In the genomic region with DNA sequence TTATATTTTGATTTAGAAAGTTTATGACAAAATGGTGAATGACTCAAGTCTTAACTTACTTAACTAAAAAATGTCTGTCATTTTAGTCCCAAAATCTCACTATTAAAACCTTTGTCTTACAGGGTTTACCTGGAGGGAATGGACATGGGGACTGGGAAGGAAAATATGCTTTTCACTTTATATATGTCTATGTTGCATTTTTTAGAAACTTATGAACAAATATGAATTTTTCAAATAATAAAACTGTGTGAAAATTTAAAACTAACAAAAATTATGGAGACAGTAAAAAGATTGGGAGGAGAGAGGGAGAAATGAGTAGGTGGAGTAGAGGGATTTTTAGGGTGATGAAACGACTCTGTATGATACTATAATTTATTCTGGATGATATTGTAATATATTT, we compare ENCODE assay signal across 35 cellular contexts. TPM values are rescaled to one million over a fixed set of nuclear protein-coding genes. Genes with fewer than 3 reads are reported as not detected.
DNase-seq lines count a peak whose midpoint lies in the region; ATAC-seq, FAIRE-seq and TF ChIP-seq lines count a peak whose summit lies in the region.
"Had no signal": no experiment of that assay in that cellular context is flagged by ENCODE, and none has a peak within 500 bp of the region (broad histone marks: within the 10 kb centered on the region; RNA-seq: fewer than 3 reads in every experiment).

No MANE protein-coding gene starts in this region.

- H2AFZ ChIP-seq in HepG2 (ENCODE audit: low read length): no peak overlapping the region
- no peak overlapping the region for H2AFZ ChIP-seq in IMR-90 (replicated peaks; ENCODE audit: low read length, poor library complexity)
- no peak overlapping the region for H2AFZ ChIP-seq in K562 (ENCODE audit: low read depth, low read length)

- ATAC-seq in HepG2 (no peak), right lobe of liver (no peak), IMR-90 (ENCODE audit: low read depth) (no peak), K562 (no peak), GM21390 (IDR thresholded peaks at IDR 0.05; ENCODE audit: unreplicated experiment) (no peak)
- ATAC-seq: A549; CD8-positive, alpha-beta T cell had no signal

- TF ChIP-seq RAD21 in HepG2 (CRISPR knock-in tag; IDR thresholded peaks at IDR 0.05) (no peak), IMR-90 (IDR thresholded peaks at IDR 0.05; ENCODE audit: low read length) (no peak), K562 (CRISPR knock-in tag; conservative IDR thresholded peaks at IDR 0.05 in 1 of 2, IDR thresholded peaks at IDR 0.05 in 1 of 2) (no peak)

- POLR2A ChIA-PET in HepG2 (lab: Yijun Ruan, JAX) (no interaction called here), IMR-90 (lab: Charles Lee; ENCODE audit: unreplicated experiment) (no interaction called here), K562 (lab: Yijun Ruan, JAX) (no interaction called here)

- no peak overlapping the region for H2AK9ac ChIP-seq in IMR-90 (replicated peaks; ENCODE audit: low read depth, low read length, poor library complexity)

- no peaks in the 10 kb centered on the region for H3K4me1 ChIP-seq in HepG2 (ENCODE audit: insufficient read depth, low read length)
- no peaks in the 10 kb centered on the region for H3K4me1 ChIP-seq in right lobe of liver
- H3K4me1 ChIP-seq in IMR-90 (ENCODE audit: control insufficient read depth, insufficient read depth, low read length): no peaks in the 10 kb centered on the region
- H3K4me1 ChIP-seq in K562 (replicated peaks in 1 of 2; ENCODE audit: control insufficient read depth in 2 of 2, insufficient read depth in 2 of 2, low read length in 2 of 2): no peaks in the 10 kb centered on the region
- H3K4me1 ChIP-seq: A549; BLaER1; BLaER1 treated with 17β-estradiol and CSF1 and Interleukin-3, amounts not matched to agents 10 nM and 100 nM had no signal

- TF ChIP-seq POLR2A in HepG2 (IDR thresholded peaks at IDR 0.05; ENCODE audit: insufficient read depth in 1 of 2, low read depth in 2 of 2, low read length in 2 of 2): no peak
- TF ChIP-seq POLR2A in right lobe of liver (IDR thresholded peaks at IDR 0.05): no peak
- TF ChIP-seq POLR2A in IMR-90 (IDR thresholded peaks at IDR 0.05; ENCODE audit: low read depth, low read length): no peak
- no peak for TF ChIP-seq POLR2A in K562 (conservative IDR thresholded peaks at IDR 0.05)

- H2BK20ac ChIP-seq in IMR-90 (ENCODE audit: low read depth, low read length): no peak overlapping the region

- H2BK5ac ChIP-seq in IMR-90 (ENCODE audit: low read depth, low read length, poor library complexity, severe bottlenecking): no peak overlapping the region

- CTCF ChIA-PET in HepG2 (lab: Yijun Ruan, JAX; ENCODE audit: low intra/inter-chr PET ratio, low total read pairs): no interaction called here
- CTCF ChIA-PET in IMR-90 (lab: Yijun Ruan, JAX): no interaction called here
- CTCF ChIA-PET in K562 (lab: Yijun Ruan, JAX; ENCODE audit: low intra/inter-chr PET ratio): no interaction called here

- intact Hi-C loops in HepG2 (cut with micrococcal nuclease; ENCODE audit: unreplicated experiment) (no loop called here), right lobe of liver (cut with DNase I) (no loop called here), IMR-90 (cut with micrococcal nuclease) (no loop called here), K562 (cut with micrococcal nuclease) (no loop called here)

- no peaks in the 10 kb centered on the region for H3K79me2 ChIP-seq in HepG2 (ENCODE audit: insufficient read depth, low read length)
- no peaks in the 10 kb centered on the region for H3K79me2 ChIP-seq in K562 (ENCODE audit: control insufficient read depth, insufficient read depth, low read length)

- no peak overlapping the region for H3K23ac ChIP-seq in IMR-90 (ENCODE audit: low read depth, low read length)

- H3K9me3 ChIP-seq in HepG2 (ENCODE audit: low read length): no peaks in the 10 kb centered on the region
- H3K9me3 ChIP-seq in right lobe of liver: no peaks in the 10 kb centered on the region
- H3K9me3 ChIP-seq in IMR-90 (ENCODE audit: control insufficient read depth, insufficient read depth, low read length): no peaks in the 10 kb centered on the region
- H3K9me3 ChIP-seq in K562 (replicated peaks; ENCODE audit: control insufficient read depth, insufficient read depth, low read depth, low read length): no peaks in the 10 kb centered on the region
- H3K9me3 ChIP-seq: A549, BE2C, Caco-2 had no signal

- no peak overlapping the region for H3K9ac ChIP-seq in HepG2 (ENCODE audit: insufficient read depth, low read depth, low read length)
- H3K9ac ChIP-seq in IMR-90 (ENCODE audit: low read depth, low read length): no peak overlapping the region
- H3K9ac ChIP-seq in K562 (ENCODE audit: insufficient read depth in 1 of 2, low read depth in 2 of 2, low read length in 2 of 2): no peak overlapping the region
- H3K9ac ChIP-seq: BLaER1; BLaER1 treated with 17β-estradiol and CSF1 and Interleukin-3, amounts not matched to agents 10 nM and 100 nM had no signal

- peaks cover 1 to 5% of the 10 kb centered on the region in 2 experiments; a peak in 3 of 4 replicates for H3K79me1 ChIP-seq in IMR-90 (ENCODE audit: low read depth in 1 of 2, low read length in 2 of 2)

- DNase-seq in HepG2 (ENCODE audit: low spot score) (no peak), right lobe of liver (no peak), IMR-90 (no peak), K562 (ENCODE audit: extremely low read depth in 1 of 4, low spot score in 3 of 4) (no peak)
- DNase-seq in activated naive CD4-positive, alpha-beta T cell treated with Interleukin-2 at 50 U/mL for 16 hours: no peak
- DNase-seq: 8988T; ACHN; AML-193; BE2C; C1 segment of cervical spinal cord; Caco-2; Calu3; CD4-positive, alpha-beta memory T cell; CD4-positive, alpha-beta T cell; CD4-positive, CD25-positive, alpha-beta regulatory T cell; CD8-positive, alpha-beta memory T cell; CD8-positive, alpha-beta T cell; COR-L47; DMS 273 treated with DMSO at 0.1 percent for 48 hours; DMS153; DMS53; DMS79; DMS79 treated with DMSO at 0.1 percent for 48 hours; DND-41; EL had no signal

- no peak overlapping the region for H3K56ac ChIP-seq in IMR-90 (ENCODE audit: extremely low read depth, insufficient read depth, low read length)

- H3K18ac ChIP-seq in IMR-90 (ENCODE audit: low read depth, low read length): no peak overlapping the region

- no TSS peak for BruUV-seq in HepG2 (replicated peaks; lab: Mats Ljungman, UMichigan)
- BruUV-seq in IMR-90 (replicated peaks; lab: Mats Ljungman, UMichigan): no TSS peak
- BruUV-seq in K562 (replicated peaks; lab: Mats Ljungman, UMichigan): no TSS peak

- no peak overlapping the region for H4K8ac ChIP-seq in IMR-90 (ENCODE audit: low read depth in 2 of 2, low read length in 2 of 2)

- no peak overlapping the region for H3K27ac ChIP-seq in HepG2 (ENCODE audit: extremely low read length, insufficient read depth, low read length)
- no peak overlapping the region for H3K27ac ChIP-seq in right lobe of liver
- no peak overlapping the region for H3K27ac ChIP-seq in IMR-90 (ENCODE audit: insufficient read depth, low read length)
- no peak overlapping the region for H3K27ac ChIP-seq in K562 (ENCODE audit: extremely low read depth, low read depth, low read length)
- H3K27ac ChIP-seq: 22Rv1; A549; BLaER1; BLaER1 treated with 17β-estradiol and CSF1 and Interleukin-3, amounts not matched to agents 10 nM and 100 nM; C4-2B had no signal

- no peak overlapping the region for H3K14ac ChIP-seq in IMR-90 (replicated peaks; ENCODE audit: low read depth, low read length)

- H2AK5ac ChIP-seq in IMR-90 (ENCODE audit: low read depth, low read length): no peak overlapping the region

- no peak for TF ChIP-seq CTCF in HepG2 (CRISPR knock-in tag; IDR thresholded peaks at IDR 0.05)
- TF ChIP-seq CTCF in right lobe of liver (IDR thresholded peaks at IDR 0.05): no peak
- TF ChIP-seq CTCF in IMR-90 (conservative IDR thresholded peaks at IDR 0.05; ENCODE audit: low read depth, low read length): no peak
- TF ChIP-seq CTCF in K562 (IDR thresholded peaks at IDR 0.05 in 2 of 3, conservative IDR thresholded peaks at IDR 0.05 in 1 of 3; ENCODE audit: insufficient read depth in 2 of 3, low read depth in 1 of 3, low read length in 3 of 3): no peak

- dilution Hi-C loops in IMR-90 (cut with HindIII; ENCODE audit: low sequenced_read_pairs, unreplicated experiment): no loop called here

- H4K5ac ChIP-seq in IMR-90 (ENCODE audit: low read depth, low read length): no peak overlapping the region

- no peak overlapping the region for H3K4ac ChIP-seq in IMR-90 (ENCODE audit: low read depth, low read length)

- no peaks in the 10 kb centered on the region for H3K9me1 ChIP-seq in IMR-90 (ENCODE audit: insufficient read depth, low read length)
- H3K9me1 ChIP-seq in K562 (ENCODE audit: control insufficient read depth, insufficient read depth, low read length): no peaks in the 10 kb centered on the region

- H3K4me2 ChIP-seq in HepG2 (ENCODE audit: low read depth, low read length): no peak overlapping the region
- H3K4me2 ChIP-seq in IMR-90 (ENCODE audit: low read depth, low read length): no peak overlapping the region
- H3K4me2 ChIP-seq in K562 (ENCODE audit: insufficient read depth, low read length): no peak overlapping the region
- H3K4me2 ChIP-seq: A549; BLaER1; BLaER1 treated with 17β-estradiol and CSF1 and Interleukin-3, amounts not matched to agents 10 nM and 100 nM had no signal

- in situ Hi-C loops in HepG2 (cut with HindIII; ENCODE audit: extremely low pct_ligation_motif_present, low pct_unique_long_range_greater_than_20kb): no loop called here
- in situ Hi-C loops in IMR-90 (cut with MboI; ENCODE audit: low sequenced_read_pairs): no loop called here
- in situ Hi-C loops in K562 (cut with MboI): no loop called here

- WGBS in HepG2 (ENCODE audit: low lambda C conversion rate): 20% methylated on average over 1 of the region's 1 CpG
- WGBS in right lobe of liver (ENCODE audit: insufficient coverage, low coverage, low lambda C conversion rate, missing lambda C conversion rate): 75% methylated on average over 1 of the region's 1 CpG
- WGBS in IMR-90 (ENCODE audit: extremely low coverage in 2 of 2, insufficient read length in 1 of 2), 2 experiments: 100% methylated on average over 1 of the region's 1 CpG; no CpG with 5 or more reads in 1 of the 2 experiments
- WGBS in K562 (ENCODE audit: insufficient coverage, low coverage, missing lambda C conversion rate): 22% methylated on average over 1 of the region's 1 CpG

- no peaks in the 10 kb centered on the region for H4K20me1 ChIP-seq in HepG2 (ENCODE audit: insufficient read depth, low read length)
- no peaks in the 10 kb centered on the region for H4K20me1 ChIP-seq in IMR-90 (ENCODE audit: insufficient read depth, low read length)
- no peaks in the 10 kb centered on the region for H4K20me1 ChIP-seq in K562 (replicated peaks; ENCODE audit: control insufficient read depth, insufficient read depth, low read length)
- H4K20me1 ChIP-seq: BLaER1; BLaER1 treated with 17β-estradiol and CSF1 and Interleukin-3, amounts not matched to agents 10 nM and 100 nM had no signal

- no peak for FAIRE-seq in HepG2 (lab: Jason Lieb, UNC)
- FAIRE-seq in K562 (lab: Jason Lieb, UNC): no peak
- FAIRE-seq: A204.1, A549, D721Med had no signal

- H4K91ac ChIP-seq in IMR-90 (ENCODE audit: insufficient read depth, low read depth, low read length): no peak overlapping the region

- H3K27me3 ChIP-seq in HepG2 (ENCODE audit: control insufficient read depth in 1 of 2, insufficient read depth in 2 of 2, low read length in 2 of 2) (no peaks in the 10 kb centered on the region), right lobe of liver (peaks cover 0 to 8% of the 10 kb centered on the region in 2 donors), IMR-90 (ENCODE audit: control insufficient read depth, insufficient read depth, low read length) (no peaks in the 10 kb centered on the region), K562 (ENCODE audit: control insufficient read depth in 2 of 2, insufficient read depth in 2 of 2, low read length in 2 of 2) (no peaks in the 10 kb centered on the region)
- H3K27me3 ChIP-seq: BE2C; BLaER1; BLaER1 treated with 17β-estradiol and CSF1 and Interleukin-3, amounts not matched to agents 10 nM and 100 nM had no signal

- H3K4me3 ChIP-seq in HepG2 (replicated peaks in 1 of 3; ENCODE audit: insufficient read depth in 1 of 3, low read depth in 2 of 3, low read length in 3 of 3): no peak overlapping the region
- no peak overlapping the region for H3K4me3 ChIP-seq in right lobe of liver
- no peak overlapping the region for H3K4me3 ChIP-seq in IMR-90 (ENCODE audit: insufficient read depth, low read depth, low read length)
- H3K4me3 ChIP-seq in K562: no peak overlapping the region
- H3K4me3 ChIP-seq: A549; BLaER1; BLaER1 treated with 17β-estradiol and CSF1 and Interleukin-3, amounts not matched to agents 10 nM and 100 nM had no signal

- TF ChIP-seq EP300 in HepG2 (IDR thresholded peaks at IDR 0.05; ENCODE audit: low read depth in 2 of 2, low read length in 2 of 2) (no peak), HepG2 (CRISPR knock-in tag; IDR thresholded peaks at IDR 0.05; ENCODE audit: borderline replicate concordance) (no peak), K562 (IDR thresholded peaks at IDR 0.05; ENCODE audit: low read length) (no peak)

- no peak overlapping the region for H2BK120ac ChIP-seq in IMR-90 (ENCODE audit: low read depth, low read length)

- H2BK15ac ChIP-seq in IMR-90 (ENCODE audit: low read depth, low read length): no peak overlapping the region

- H3K36me3 ChIP-seq in HepG2 (replicated peaks in 1 of 2; ENCODE audit: control insufficient read depth in 1 of 2, insufficient read depth in 2 of 2, low read length in 2 of 2) (no peaks in the 10 kb centered on the region), right lobe of liver (no peaks in the 10 kb centered on the region), IMR-90 (ENCODE audit: control insufficient read depth, insufficient read depth, low read length) (0 out of 2 replicates have a peak, but pooled peaks cover 1% of the 10 kb centered on the region), K562 (ENCODE audit: control insufficient read depth, insufficient read depth, low read length) (no peaks in the 10 kb centered on the region)
- H3K36me3 ChIP-seq: BE2C; BLaER1; BLaER1 treated with 17β-estradiol and CSF1 and Interleukin-3, amounts not matched to agents 10 nM and 100 nM had no signal

RNA-seq across cellular contexts. Expression of a gene that starts 6.2 kb away (rescaled TPM):
- total RNA-seq in HepG2 (2016; rRNA removed; fragmentation: Illumina TruSeq; extraction: Trizol): 0.11 TPM in 1 of 2 replicates, not detected in the other
- total RNA-seq in HepG2 (2016; cell fraction: cytosol; rRNA removed; fragmentation: Illumina TruSeq; extraction: Trizol; ENCODE audit: low read depth): not detected in 2 replicates
- 0.18 and 0.26 TPM in 2 replicates for total RNA-seq in HepG2 (2016; cell fraction: insoluble cytoplasmic fraction; rRNA removed; fragmentation: Illumina TruSeq; extraction: Trizol)
- total RNA-seq in HepG2 (2016; cell fraction: membrane; rRNA removed; fragmentation: Illumina TruSeq; extraction: Trizol): 0.21 TPM in 1 of 2 replicates, not detected in the other
- total RNA-seq in HepG2 (2016; cell fraction: nucleus; rRNA removed; fragmentation: Illumina TruSeq; extraction: Trizol): not detected in 2 replicates
- polyA plus RNA-seq in HepG2 (2011; rRNA removed): 0.13 TPM in 2 replicates
- polyA plus RNA-seq in HepG2 (2011; cell fraction: cytosol; rRNA removed): 0.12 and 0.13 TPM in 2 replicates
- 0.09 TPM in 1 of 2 replicates, not detected in the other for polyA plus RNA-seq in HepG2 (2011; cell fraction: nucleus; rRNA removed)
- 0.17 and 0.20 TPM in 2 replicates for polyA plus RNA-seq in HepG2 (2012)
- polyA plus RNA-seq in HepG2 (2016; cell fraction: cytosol; fragmentation: Illumina TruSeq; extraction: Trizol; ENCODE audit: low read depth): not detected in 2 replicates
- not detected in 2 replicates for polyA plus RNA-seq in HepG2 (2016; cell fraction: insoluble cytoplasmic fraction; fragmentation: Illumina TruSeq; extraction: Trizol; ENCODE audit: low read depth)
- not detected in 2 replicates for polyA plus RNA-seq in HepG2 (2016; cell fraction: membrane; fragmentation: Illumina TruSeq; extraction: Trizol; ENCODE audit: low read depth)
- not detected in 2 replicates for polyA plus RNA-seq in HepG2 (2016; cell fraction: nucleus; fragmentation: Illumina TruSeq; extraction: Trizol; ENCODE audit: insufficient read depth, low read depth)
- not detected in 2 replicates for polyA minus RNA-seq in HepG2 (2011; rRNA and poly(A)+ RNA removed; ENCODE audit: low replicate concordance)
- not detected in 2 replicates for polyA minus RNA-seq in HepG2 (2011; cell fraction: cytosol; rRNA and poly(A)+ RNA removed)
- polyA minus RNA-seq in HepG2 (2011; cell fraction: nucleus; rRNA and poly(A)+ RNA removed): not detected in 2 replicates
- total RNA-seq in right lobe of liver: under 1 TPM in 2 of 6 experiments, not detected in 4; 0.20 to 0.43 TPM
- total RNA-seq in IMR-90 (2012; rRNA removed): 35.0 and 44.4 TPM in 2 replicates
- polyA plus RNA-seq in IMR-90 (2012; rRNA removed): 34.7 and 35.1 TPM in 2 replicates
- 26.9 and 31.0 TPM in 2 replicates for polyA plus RNA-seq in IMR-90 (2012; cell fraction: cytosol; rRNA removed)
- 5.1 and 15.3 TPM in 2 replicates for polyA plus RNA-seq in IMR-90 (2012; cell fraction: nucleus; rRNA removed; ENCODE audit: low replicate concordance)
- total RNA-seq in K562 (2011; cell fraction: chromatin; rRNA removed; ENCODE audit: low replicate concordance): not detected in 2 replicates
- not detected in 2 replicates for total RNA-seq in K562 (2011; cell fraction: nucleolus; rRNA removed)
- not detected in 2 replicates for total RNA-seq in K562 (2011; cell fraction: nucleoplasm; rRNA removed)
- not detected in 2 replicates for total RNA-seq in K562 (2014; rRNA removed)
- 0.11 and 0.16 TPM in 2 replicates for total RNA-seq in K562 (2014; rRNA removed; fragmentation: Illumina TruSeq; extraction: Trizol)
- total RNA-seq in K562 (2015; rRNA removed; fragmentation: Illumina TruSeq; extraction: Trizol): 0.15 TPM in 1 of 2 replicates, not detected in the other
- total RNA-seq in K562 (2021): 0.31 and 0.35 TPM in 2 replicates
- polyA plus RNA-seq in K562 (2011; rRNA removed): 0.11 and 0.14 TPM in 2 replicates
- polyA plus RNA-seq in K562 (2011; cell fraction: cytosol; rRNA removed): 0.07 and 0.12 TPM in 2 replicates
- not detected in 2 replicates for polyA plus RNA-seq in K562 (2011; cell fraction: nucleus; rRNA removed)
- 0.07 and 0.17 TPM in 2 replicates for polyA plus RNA-seq in K562 (2012)
- polyA plus RNA-seq in K562 (2014; fragmentation: Illumina TruSeq; extraction: Trizol): 0.11 TPM in 1 of 2 replicates, not detected in the other
- under 1 TPM; 0.23 to 0.45 TPM for polyA plus RNA-seq in K562 (2014; fragmentation: Nextera tagmentation; extraction: Ambion mirVana)
- polyA plus RNA-seq in K562 (2014; rRNA removed): not detected in 2 replicates
- polyA minus RNA-seq in K562 (2011; rRNA and poly(A)+ RNA removed): 0.30 TPM in 1 of 2 replicates, not detected in the other
- not detected in 2 replicates for polyA minus RNA-seq in K562 (2011; cell fraction: cytosol; rRNA and poly(A)+ RNA removed)
- not detected in 2 replicates for polyA minus RNA-seq in K562 (2011; cell fraction: nucleus; rRNA and poly(A)+ RNA removed)
- total RNA-seq: B cell; Calu3; CD4-positive, alpha-beta T cell; CD8-positive, alpha-beta memory T cell; CD8-positive, alpha-beta T cell; Daoy had no signal

RNA-seq across cellular contexts. Expression of a gene that starts 27.5 kb away (rescaled TPM):
- total RNA-seq in HepG2 (2016; rRNA removed; fragmentation: Illumina TruSeq; extraction: Trizol) (50.2 and 81.2 TPM in 2 replicates), right lobe of liver (10 to 100 TPM; 13.3 to 19.8 (median 16.5) TPM), IMR-90 (2012; rRNA removed) (43.4 and 106 TPM in 2 replicates), K562 (2014; rRNA removed) (63.2 and 67.6 TPM in 2 replicates), K562 (2014; rRNA removed; fragmentation: Illumina TruSeq; extraction: Trizol) (114 and 126 TPM in 2 replicates), K562 (2015; rRNA removed; fragmentation: Illumina TruSeq; extraction: Trizol) (87.5 and 96.4 TPM in 2 replicates), K562 (2021) (117 TPM in 2 replicates)
- 6.3 and 7.1 TPM in 2 replicates for total RNA-seq in HepG2 (2016; cell fraction: cytosol; rRNA removed; fragmentation: Illumina TruSeq; extraction: Trizol; ENCODE audit: low read depth)
- total RNA-seq in HepG2 (2016; cell fraction: insoluble cytoplasmic fraction; rRNA removed; fragmentation: Illumina TruSeq; extraction: Trizol): 48.6 and 78.2 TPM in 2 replicates
- total RNA-seq in HepG2 (2016; cell fraction: membrane; rRNA removed; fragmentation: Illumina TruSeq; extraction: Trizol): 10.9 and 12.9 TPM in 2 replicates
- total RNA-seq in HepG2 (2016; cell fraction: nucleus; rRNA removed; fragmentation: Illumina TruSeq; extraction: Trizol): 48.8 and 52.3 TPM in 2 replicates
- polyA plus RNA-seq in HepG2 (2011; rRNA removed) (4.9 and 6.2 TPM in 2 replicates), IMR-90 (2012; rRNA removed) (8.7 and 11.0 TPM in 2 replicates), K562 (2011; rRNA removed) (39.8 and 61.9 TPM in 2 replicates), K562 (2014; fragmentation: Illumina TruSeq; extraction: Trizol) (60.4 and 76.4 TPM in 2 replicates), K562 (2014; fragmentation: Nextera tagmentation; extraction: Ambion mirVana) (10 to 100 TPM; 37.8 to 41.3 TPM), K562 (2014; rRNA removed) (45.9 and 48.9 TPM in 2 replicates)
- 1.9 and 3.3 TPM in 2 replicates for polyA plus RNA-seq in HepG2 (2011; cell fraction: cytosol; rRNA removed)
- polyA plus RNA-seq in HepG2 (2011; cell fraction: nucleus; rRNA removed): 3.9 and 5.4 TPM in 2 replicates
- polyA plus RNA-seq in HepG2 (2012): 16.0 and 16.8 TPM in 2 replicates
- polyA plus RNA-seq in HepG2 (2016; cell fraction: cytosol; fragmentation: Illumina TruSeq; extraction: Trizol; ENCODE audit: low read depth): 0.85 and 1.0 TPM in 2 replicates
- 36.8 and 38.9 TPM in 2 replicates for polyA plus RNA-seq in HepG2 (2016; cell fraction: insoluble cytoplasmic fraction; fragmentation: Illumina TruSeq; extraction: Trizol; ENCODE audit: low read depth)
- polyA plus RNA-seq in HepG2 (2016; cell fraction: membrane; fragmentation: Illumina TruSeq; extraction: Trizol; ENCODE audit: low read depth): 4.0 and 4.5 TPM in 2 replicates
- polyA plus RNA-seq in HepG2 (2016; cell fraction: nucleus; fragmentation: Illumina TruSeq; extraction: Trizol; ENCODE audit: insufficient read depth, low read depth): 16.5 and 20.2 TPM in 2 replicates
- polyA minus RNA-seq in HepG2 (2011; rRNA and poly(A)+ RNA removed; ENCODE audit: low replicate concordance): 3.7 and 7.0 TPM in 2 replicates
- polyA minus RNA-seq in HepG2 (2011; cell fraction: cytosol; rRNA and poly(A)+ RNA removed): 15.4 and 18.9 TPM in 2 replicates
- 53.0 and 55.0 TPM in 2 replicates for polyA minus RNA-seq in HepG2 (2011; cell fraction: nucleus; rRNA and poly(A)+ RNA removed)
- polyA plus RNA-seq in IMR-90 (2012; cell fraction: cytosol; rRNA removed): 1.3 and 1.4 TPM in 2 replicates
- 1.2 and 5.0 TPM in 2 replicates for polyA plus RNA-seq in IMR-90 (2012; cell fraction: nucleus; rRNA removed; ENCODE audit: low replicate concordance)
- 31.5 and 142 TPM in 2 replicates for total RNA-seq in K562 (2011; cell fraction: chromatin; rRNA removed; ENCODE audit: low replicate concordance)
- total RNA-seq in K562 (2011; cell fraction: nucleolus; rRNA removed): 14.3 and 21.7 TPM in 2 replicates
- total RNA-seq in K562 (2011; cell fraction: nucleoplasm; rRNA removed): 41.9 and 67.9 TPM in 2 replicates
- polyA plus RNA-seq in K562 (2011; cell fraction: cytosol; rRNA removed): 5.5 and 10.9 TPM in 2 replicates
- polyA plus RNA-seq in K562 (2011; cell fraction: nucleus; rRNA removed): 10.4 and 12.4 TPM in 2 replicates
- 29.9 and 48.2 TPM in 2 replicates for polyA plus RNA-seq in K562 (2012)
- polyA minus RNA-seq in K562 (2011; rRNA and poly(A)+ RNA removed): 148 and 165 TPM in 2 replicates
- polyA minus RNA-seq in K562 (2011; cell fraction: cytosol; rRNA and poly(A)+ RNA removed): 44.9 and 54.8 TPM in 2 replicates
- 25.8 and 45.7 TPM in 2 replicates for polyA minus RNA-seq in K562 (2011; cell fraction: nucleus; rRNA and poly(A)+ RNA removed)

RNA-seq across cellular contexts. Expression of a gene that starts 28.4 kb away (rescaled TPM):
- 96.4 and 124 TPM in 2 replicates for total RNA-seq in HepG2 (2016; rRNA removed; fragmentation: Illumina TruSeq; extraction: Trizol)
- total RNA-seq in HepG2 (2016; cell fraction: cytosol; rRNA removed; fragmentation: Illumina TruSeq; extraction: Trizol; ENCODE audit: low read depth): 46.9 and 57.6 TPM in 2 replicates
- total RNA-seq in HepG2 (2016; cell fraction: insoluble cytoplasmic fraction; rRNA removed; fragmentation: Illumina TruSeq; extraction: Trizol): 106 and 134 TPM in 2 replicates
- 88.4 and 94.7 TPM in 2 replicates for total RNA-seq in HepG2 (2016; cell fraction: membrane; rRNA removed; fragmentation: Illumina TruSeq; extraction: Trizol)
- total RNA-seq in HepG2 (2016; cell fraction: nucleus; rRNA removed; fragmentation: Illumina TruSeq; extraction: Trizol): 40.3 and 42.8 TPM in 2 replicates
- 38.4 and 43.4 TPM in 2 replicates for polyA plus RNA-seq in HepG2 (2011; rRNA removed)
- polyA plus RNA-seq in HepG2 (2011; cell fraction: cytosol; rRNA removed): 38.9 and 41.3 TPM in 2 replicates
- 14.4 and 16.4 TPM in 2 replicates for polyA plus RNA-seq in HepG2 (2011; cell fraction: nucleus; rRNA removed)
- polyA plus RNA-seq in HepG2 (2012): 70.7 and 104 TPM in 2 replicates
- polyA plus RNA-seq in HepG2 (2016; cell fraction: cytosol; fragmentation: Illumina TruSeq; extraction: Trizol; ENCODE audit: low read depth): 71.4 and 90.2 TPM in 2 replicates
- polyA plus RNA-seq in HepG2 (2016; cell fraction: insoluble cytoplasmic fraction; fragmentation: Illumina TruSeq; extraction: Trizol; ENCODE audit: low read depth): 174 and 188 TPM in 2 replicates
- polyA plus RNA-seq in HepG2 (2016; cell fraction: membrane; fragmentation: Illumina TruSeq; extraction: Trizol; ENCODE audit: low read depth): 127 and 136 TPM in 2 replicates
- polyA plus RNA-seq in HepG2 (2016; cell fraction: nucleus; fragmentation: Illumina TruSeq; extraction: Trizol; ENCODE audit: insufficient read depth, low read depth): 94.4 and 110 TPM in 2 replicates
- polyA minus RNA-seq in HepG2 (2011; rRNA and poly(A)+ RNA removed; ENCODE audit: low replicate concordance): 6.8 and 12.8 TPM in 2 replicates
- polyA minus RNA-seq in HepG2 (2011; cell fraction: cytosol; rRNA and poly(A)+ RNA removed): 28.2 and 31.7 TPM in 2 replicates
- 10.8 and 11.7 TPM in 2 replicates for polyA minus RNA-seq in HepG2 (2011; cell fraction: nucleus; rRNA and poly(A)+ RNA removed)
- 10 to 100 TPM; 24.7 to 41.0 (median 32.1) TPM for total RNA-seq in right lobe of liver
- total RNA-seq in IMR-90 (2012; rRNA removed): 25.1 and 33.9 TPM in 2 replicates
- 65.1 and 76.5 TPM in 2 replicates for polyA plus RNA-seq in IMR-90 (2012; rRNA removed)
- 59.3 and 67.9 TPM in 2 replicates for polyA plus RNA-seq in IMR-90 (2012; cell fraction: cytosol; rRNA removed)
- polyA plus RNA-seq in IMR-90 (2012; cell fraction: nucleus; rRNA removed; ENCODE audit: low replicate concordance): 19.7 and 22.4 TPM in 2 replicates
- 12.2 and 17.5 TPM in 2 replicates for total RNA-seq in K562 (2011; cell fraction: chromatin; rRNA removed; ENCODE audit: low replicate concordance)
- 10.5 and 16.2 TPM in 2 replicates for total RNA-seq in K562 (2011; cell fraction: nucleolus; rRNA removed)
- total RNA-seq in K562 (2011; cell fraction: nucleoplasm; rRNA removed): 17.0 and 26.2 TPM in 2 replicates
- total RNA-seq in K562 (2014; rRNA removed): 82.2 and 120 TPM in 2 replicates
- total RNA-seq in K562 (2014; rRNA removed; fragmentation: Illumina TruSeq; extraction: Trizol): 89.2 and 89.5 TPM in 2 replicates
- 141 and 142 TPM in 2 replicates for total RNA-seq in K562 (2015; rRNA removed; fragmentation: Illumina TruSeq; extraction: Trizol)
- total RNA-seq in K562 (2021): 88.8 and 95.4 TPM in 2 replicates
- 55.8 and 58.9 TPM in 2 replicates for polyA plus RNA-seq in K562 (2011; rRNA removed)
- 49.9 and 58.8 TPM in 2 replicates for polyA plus RNA-seq in K562 (2011; cell fraction: cytosol; rRNA removed)
- 32.8 and 33.1 TPM in 2 replicates for polyA plus RNA-seq in K562 (2011; cell fraction: nucleus; rRNA removed)
- 84.9 and 145 TPM in 2 replicates for polyA plus RNA-seq in K562 (2012)
- polyA plus RNA-seq in K562 (2014; fragmentation: Illumina TruSeq; extraction: Trizol): 62.2 and 119 TPM in 2 replicates
- polyA plus RNA-seq in K562 (2014; fragmentation: Nextera tagmentation; extraction: Ambion mirVana): 100 to 1,000 TPM; 350 to 378 TPM
- polyA plus RNA-seq in K562 (2014; rRNA removed): 170 and 180 TPM in 2 replicates
- 19.1 and 19.5 TPM in 2 replicates for polyA minus RNA-seq in K562 (2011; rRNA and poly(A)+ RNA removed)
- 28.2 and 36.0 TPM in 2 replicates for polyA minus RNA-seq in K562 (2011; cell fraction: cytosol; rRNA and poly(A)+ RNA removed)
- polyA minus RNA-seq in K562 (2011; cell fraction: nucleus; rRNA and poly(A)+ RNA removed): 8.8 and 18.8 TPM in 2 replicates

Comparison
In these comparisons a context has a peak if more than half of its experiments do, and no peak if none do; other contexts are left out.
1. RNA of a gene that starts 6.2 kb away (total RNA-seq): 35.0 to 44.4 TPM in IMR-90; 0.20 to 0.43 TPM in right lobe of liver, 0.11 to 0.26 TPM in HepG2 and 0.11 to 0.35 TPM in K562; every median in the first group is over 10 times any median in the second.